9 cellular contexts compared by ENCODE assay signal in the genomic region with DNA sequence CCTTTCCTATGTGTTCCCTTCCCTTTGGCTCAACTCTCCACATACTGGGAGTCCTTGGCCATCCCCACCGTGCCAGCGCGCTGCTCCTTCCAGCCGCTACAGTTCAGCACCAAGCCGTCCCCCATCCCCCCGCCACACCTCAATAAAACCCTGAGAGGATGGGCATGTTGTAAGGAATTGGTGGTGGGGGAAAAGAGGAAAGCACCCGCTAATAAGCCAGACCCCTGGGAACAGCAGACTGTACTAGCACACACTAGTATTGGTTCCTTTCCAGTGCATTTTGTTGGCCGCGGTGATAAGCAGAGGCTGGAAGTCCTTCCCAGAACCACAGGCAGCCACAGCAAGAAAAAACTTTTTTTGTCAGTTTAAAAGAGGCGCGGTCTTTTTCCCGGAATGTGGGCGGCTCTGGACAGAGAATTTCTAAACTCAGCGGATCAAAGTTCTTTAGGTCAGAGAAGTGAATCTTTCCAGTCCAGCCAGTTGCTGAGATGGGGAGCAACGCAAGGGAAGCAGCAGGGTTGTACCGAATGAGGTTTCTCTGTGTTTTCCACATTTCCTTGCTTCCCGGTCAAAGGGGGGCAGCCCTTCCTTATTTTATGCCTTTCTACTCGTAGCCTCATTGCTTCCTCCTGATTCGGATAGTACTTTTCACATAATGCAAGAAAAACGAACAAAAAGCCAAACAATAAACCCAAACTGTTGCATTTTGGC. TPM values are rescaled to one million over a fixed set of nuclear protein-coding genes. Genes with fewer than 3 reads are reported as not detected.
DNase-seq lines count a peak whose midpoint lies in the region; ATAC-seq and TF ChIP-seq lines count a peak whose summit lies in the region.
"Had no signal": no experiment of that assay in that cellular context is flagged by ENCODE, and none has a peak within 500 bp of the region (broad histone marks: within the 10 kb centered on the region; RNA-seq: fewer than 3 reads in every experiment).

No MANE protein-coding gene starts in this region.

- POLR2A ChIA-PET in MCF 10A (lab: Yijun Ruan, JAX): interaction anchor here (0.9 to 1.4 kb wide), 2 partner anchors 11 to 44 kb away, joined by 3 to 7 read pairs; no protein-coding TSS in a partner anchor

- no TSS peak for BruUV-seq in MCF 10A (replicated peaks; lab: Mats Ljungman, UMichigan)

- H3K4me3 ChIP-seq in right lobe of liver (peak overlapping the region; percentile 61 to 71 (median 63)), testis (peak overlapping the region in 1 of 2 donors; percentile 79)

- peak overlapping the region; percentile 73 for H3K4me3 Mint-ChIP-seq in activated CD4-positive, alpha-beta T cell treated with anti-CD3 and anti-CD28 coated beads, Interleukin-2, amount 10 ng/mL, durations not matched to agents 24 days and 14 days
- peak overlapping the region; percentile 84 for H3K4me3 Mint-ChIP-seq in MCF 10A (ENCODE audit: unreplicated experiment)

- no peak overlapping the region for H3K27ac Mint-ChIP-seq in activated CD4-positive, alpha-beta T cell treated with anti-CD3 and anti-CD28 coated beads, Interleukin-2, amount 10 ng/mL, durations not matched to agents 24 days and 14 days
- no peak overlapping the region for H3K27ac Mint-ChIP-seq in MCF 10A (ENCODE audit: low read depth, unreplicated experiment)

- H3K4me1 ChIP-seq in right lobe of liver (peaks cover 0 to 14% (median 0%) of the 10 kb centered on the region in 4 donors), testis (no peaks in the 10 kb centered on the region)

- H3K27me3 ChIP-seq in right lobe of liver (no peaks in the 10 kb centered on the region), testis (no peaks in the 10 kb centered on the region)

- H3K27ac ChIP-seq in right lobe of liver: peak overlapping the region in 1 of 3 donors; percentile 51
- H3K27ac ChIP-seq in testis: no peak overlapping the region

- intact Hi-C loops in activated CD4-positive, alpha-beta T cell treated with anti-CD3 and anti-CD28 coated beads, Interleukin-2, amount 10 ng/mL, durations not matched to agents 24 days and 14 days (cut with micrococcal nuclease): no loop called here
- intact Hi-C loops in MCF 10A (cut with micrococcal nuclease) (loop anchor here (10.0 kb wide), 1 partner anchor 638 kb away; no protein-coding TSS in a partner anchor), right lobe of liver (cut with DNase I) (no loop called here), testis (cut with DNase I; ENCODE audit: low total_unique reads) (no loop called here)

- CTCF ChIA-PET in MCF 10A (lab: Yijun Ruan, JAX): interaction anchor here (0.7 to 0.8 kb wide), 3 partner anchors 29 to 172 kb away, joined by 3 to 4 read pairs (median 3); no protein-coding TSS in a partner anchor

- H3K36me3 Mint-ChIP-seq in activated CD4-positive, alpha-beta T cell treated with anti-CD3 and anti-CD28 coated beads, Interleukin-2, amount 10 ng/mL, durations not matched to agents 24 days and 14 days (ENCODE audit: low read depth): no peaks in the 10 kb centered on the region
- no peaks in the 10 kb centered on the region for H3K36me3 Mint-ChIP-seq in MCF 10A (ENCODE audit: insufficient read depth, unreplicated experiment)

- no peaks in the 10 kb centered on the region for H3K9me3 ChIP-seq in right lobe of liver
- H3K9me3 ChIP-seq in testis: no peaks in the 10 kb centered on the region

- peaks cover 13% of the 10 kb centered on the region for H3K4me1 Mint-ChIP-seq in activated CD4-positive, alpha-beta T cell treated with anti-CD3 and anti-CD28 coated beads, Interleukin-2, amount 10 ng/mL, durations not matched to agents 24 days and 14 days
- peaks cover 24% of the 10 kb centered on the region for H3K4me1 Mint-ChIP-seq in MCF 10A (ENCODE audit: insufficient read depth, unreplicated experiment)

- H3K36me3 ChIP-seq in right lobe of liver: no peaks in the 10 kb centered on the region
- no peaks in the 10 kb centered on the region for H3K36me3 ChIP-seq in testis (ENCODE audit: low read depth, missing control alignments)

- ATAC-seq in right lobe of liver: peak; percentile 57 to 69 (median 61)
- no peak for ATAC-seq in HG02642 (IDR thresholded peaks at IDR 0.05; ENCODE audit: poor library complexity, unreplicated experiment)

- no peak for TF ChIP-seq CTCF in MCF 10A (IDR thresholded peaks at IDR 0.05; ENCODE audit: unreplicated experiment)
- TF ChIP-seq CTCF in right lobe of liver (IDR thresholded peaks at IDR 0.05): no peak
- no peak for TF ChIP-seq CTCF in testis (IDR thresholded peaks at IDR 0.05)

- no peak for TF ChIP-seq POLR2A in right lobe of liver (IDR thresholded peaks at IDR 0.05)
- no peak for TF ChIP-seq POLR2A in testis (IDR thresholded peaks at IDR 0.05)

- no peak for DNase-seq in activated CD4-positive, alpha-beta T cell treated with anti-CD3 and anti-CD28 coated beads, Interleukin-2, amount 10 ng/mL, durations not matched to agents 24 days and 14 days
- DNase-seq in activated CD4-positive, alpha-beta T cell treated with anti-CD3 and anti-CD28 coated beads, Interleukin-2, amount 50 U/mL, for 48 hours: no peak
- peak; percentile 59 for DNase-seq in MCF 10A (ENCODE audit: unreplicated experiment)
- peak; percentile 42 to 75 (median 59) for DNase-seq in right lobe of liver
- DNase-seq in testis: peak; percentile 41
- no peak for DNase-seq in UCSD-AML1 (lab: John Stamatoyannopoulos, UW; ENCODE audit: unreplicated experiment)
- no peak for DNase-seq in NCI-H526 treated with DMSO at 0.1 percent for 48 hours (lab: John Stamatoyannopoulos, UW)

- no peaks in the 10 kb centered on the region for H3K9me3 Mint-ChIP-seq in activated CD4-positive, alpha-beta T cell treated with anti-CD3 and anti-CD28 coated beads, Interleukin-2, amount 10 ng/mL, durations not matched to agents 24 days and 14 days
- no peaks in the 10 kb centered on the region for H3K9me3 Mint-ChIP-seq in MCF 10A (ENCODE audit: unreplicated experiment)

- peaks cover 48% of the 10 kb centered on the region for H3K27me3 Mint-ChIP-seq in activated CD4-positive, alpha-beta T cell treated with anti-CD3 and anti-CD28 coated beads, Interleukin-2, amount 10 ng/mL, durations not matched to agents 24 days and 14 days
- H3K27me3 Mint-ChIP-seq in MCF 10A (ENCODE audit: insufficient read depth, unreplicated experiment): peaks cover 27% of the 10 kb centered on the region

- 3% methylated on average over 15 of the region's 20 CpGs for WGBS in right lobe of liver (ENCODE audit: insufficient coverage, low coverage, low lambda C conversion rate, missing lambda C conversion rate)
- 2% methylated on average over 20 of the region's 20 CpGs for WGBS in testis, 2 donors

RNA-seq across cellular contexts. Expression of gene CHSY3, which starts 2.1 kb away (rescaled TPM):
- total RNA-seq in activated CD4-positive, alpha-beta T cell treated with anti-CD3 and anti-CD28 coated beads, Interleukin-2, amount 10 ng/mL, durations not matched to agents 24 days and 14 days: not detected in 2 replicates
- 0.82 and 1.2 TPM in 2 replicates for total RNA-seq in MCF 10A (2022)
- total RNA-seq in right lobe of liver: 1 to 10 TPM; 1.2 to 4.6 (median 1.4) TPM
- total RNA-seq in testis: 1 to 10 TPM; 2.4 to 4.8 TPM
- 1.3 TPM for polyA plus RNA-seq in testis (ENCODE audit: insufficient read depth, low read depth, low replicate concordance)
- total RNA-seq: T-helper 2 cell treated with Interferon-gamma antibody and Interleukin-4, amounts not matched to agents 100 ng/mL and 5 ng/mL, for 36 hours had no signal

Comparison
In these comparisons a context has a peak if more than half of its experiments do, and no peak if none do; other contexts are left out.
1. DNase-seq: peak in MCF 10A (single experiment), right lobe of liver (3 of 3) and testis (single experiment); none in activated CD4-positive, alpha-beta T cell treated with anti-CD3 and anti-CD28 coated beads, Interleukin-2, amount 10 ng/mL, durations not matched to agents 24 days and 14 days (single experiment), activated CD4-positive, alpha-beta T cell treated with anti-CD3 and anti-CD28 coated beads, Interleukin-2, amount 50 U/mL, for 48 hours (0 of 2), UCSD-AML1 (single experiment) and NCI-H526 treated with DMSO at 0.1 percent for 48 hours (single experiment).